8 cellular contexts compared by ENCODE assay signal in the genomic region with DNA sequence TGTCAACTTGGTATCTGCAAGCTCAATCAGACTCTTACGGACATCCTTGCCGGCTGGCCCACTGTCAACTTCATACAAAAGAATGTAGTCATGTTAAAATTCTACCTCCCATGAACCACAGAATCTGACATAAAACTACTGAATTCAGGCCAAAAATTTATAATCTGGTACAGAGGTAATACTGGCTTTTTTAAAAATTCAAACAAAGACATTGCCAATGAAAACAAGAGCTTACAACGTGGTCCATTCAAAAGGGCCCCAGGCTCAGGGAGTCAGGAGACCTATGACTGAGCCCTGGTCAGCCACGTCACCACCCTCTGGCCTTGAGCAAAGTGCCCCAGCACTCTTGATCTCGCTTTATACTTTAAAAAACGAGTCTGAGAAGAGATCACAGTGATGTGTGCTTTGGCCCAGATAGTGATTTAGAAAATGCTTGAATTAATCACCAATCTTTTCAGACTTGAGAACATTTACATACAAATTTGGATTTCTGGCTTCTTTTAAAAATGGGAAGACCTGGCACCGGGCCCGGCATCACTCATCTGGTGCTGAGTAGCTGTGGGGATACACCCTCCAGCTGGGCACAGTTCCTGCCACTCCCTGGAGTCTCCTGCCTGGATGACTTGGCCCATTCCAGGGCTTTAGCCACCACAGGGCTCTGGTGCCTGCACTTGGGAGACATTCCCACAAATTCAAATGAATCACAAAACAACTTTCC.
DNase-seq lines count a peak whose midpoint lies in the region; ATAC-seq, FAIRE-seq and TF ChIP-seq lines count a peak whose summit lies in the region.

No MANE protein-coding gene starts in this region.

- H3K27ac Mint-ChIP-seq in astrocyte (ENCODE audit: unreplicated experiment), result peak overlapping the region; percentile 54

- peak; percentile 35 for DNase-seq in stimulated activated CD4-positive, alpha-beta T cell treated with anti-CD3 and anti-CD28 coated beads, Interleukin-1b, Interleukin-23, amount 100 ng/mL, for 48 hours
- no peak for DNase-seq in stimulated activated CD4-positive, alpha-beta T cell treated with anti-CD3 and anti-CD28 coated beads, Interleukin-4, amount 100 ng/mL, for 1 hour
- DNase-seq in astrocyte (ENCODE audit: low read depth) (peak; percentile 97), iris pigment epithelial cell (ENCODE audit: low read depth) (peak; percentile 98), superior temporal gyrus (ENCODE audit: extremely low spot score) (peak; percentile 78)

- H3K9me3 Mint-ChIP-seq in astrocyte (ENCODE audit: unreplicated experiment), result no peaks in the 10 kb centered on the region

- H3K4me3 Mint-ChIP-seq in astrocyte (ENCODE audit: unreplicated experiment), result no peak overlapping the region

- no peak overlapping the region for H3K4me3 ChIP-seq in astrocyte (ENCODE audit: insufficient read depth, low read depth, low read length)

- H3K4me2 ChIP-seq in astrocyte (ENCODE audit: low read length), result peak overlapping the region; percentile 60

- no peaks in the 10 kb centered on the region for H3K27me3 ChIP-seq in astrocyte (ENCODE audit: insufficient read depth, low read length)

- no peaks in the 10 kb centered on the region for H3K27me3 Mint-ChIP-seq in astrocyte (ENCODE audit: low read depth, unreplicated experiment)

- no peak for TF ChIP-seq CTCF in astrocyte (IDR thresholded peaks at IDR 0.05; ENCODE audit: insufficient read depth, low read depth, low read length)

- peaks cover 56% of the 10 kb centered on the region for H3K79me2 ChIP-seq in astrocyte (ENCODE audit: insufficient read depth, low read length)

- H3K9me3 ChIP-seq in astrocyte (ENCODE audit: insufficient read depth, low read depth, low read length), result no peaks in the 10 kb centered on the region

- H3K4me1 Mint-ChIP-seq in astrocyte (ENCODE audit: low read depth, unreplicated experiment), result peaks cover 68% of the 10 kb centered on the region

- H3K36me3 Mint-ChIP-seq in astrocyte (ENCODE audit: low read depth, unreplicated experiment), result no peaks in the 10 kb centered on the region

- no peaks in the 10 kb centered on the region for H3K36me3 ChIP-seq in astrocyte (ENCODE audit: insufficient read depth, low read length)

- H3K9ac ChIP-seq in astrocyte (ENCODE audit: low read length), result peak overlapping the region; percentile 45

- H3K27ac ChIP-seq in astrocyte (ENCODE audit: low read depth, low read length), result peak overlapping the region; percentile 86

- ATAC-seq in GM19023 (IDR thresholded peaks at IDR 0.05; ENCODE audit: unreplicated experiment) (no peak), GM18502 (IDR thresholded peaks at IDR 0.05; ENCODE audit: poor library complexity, unreplicated experiment) (no peak), HG03159 (IDR thresholded peaks at IDR 0.05; ENCODE audit: unreplicated experiment) (no peak)

- peaks cover 62% of the 10 kb centered on the region for H3K4me1 ChIP-seq in astrocyte (ENCODE audit: insufficient read depth, low read length)

- FAIRE-seq in astrocyte (lab: Jason Lieb, UNC), result peak; percentile 60

- H2AFZ ChIP-seq in astrocyte (ENCODE audit: low read depth, low read length), result no peak overlapping the region

- peaks cover 4% of the 10 kb centered on the region for H4K20me1 ChIP-seq in astrocyte (ENCODE audit: insufficient read depth, low read length)
